ENCODE assay signal across 12 cellular contexts in the genomic region with DNA sequence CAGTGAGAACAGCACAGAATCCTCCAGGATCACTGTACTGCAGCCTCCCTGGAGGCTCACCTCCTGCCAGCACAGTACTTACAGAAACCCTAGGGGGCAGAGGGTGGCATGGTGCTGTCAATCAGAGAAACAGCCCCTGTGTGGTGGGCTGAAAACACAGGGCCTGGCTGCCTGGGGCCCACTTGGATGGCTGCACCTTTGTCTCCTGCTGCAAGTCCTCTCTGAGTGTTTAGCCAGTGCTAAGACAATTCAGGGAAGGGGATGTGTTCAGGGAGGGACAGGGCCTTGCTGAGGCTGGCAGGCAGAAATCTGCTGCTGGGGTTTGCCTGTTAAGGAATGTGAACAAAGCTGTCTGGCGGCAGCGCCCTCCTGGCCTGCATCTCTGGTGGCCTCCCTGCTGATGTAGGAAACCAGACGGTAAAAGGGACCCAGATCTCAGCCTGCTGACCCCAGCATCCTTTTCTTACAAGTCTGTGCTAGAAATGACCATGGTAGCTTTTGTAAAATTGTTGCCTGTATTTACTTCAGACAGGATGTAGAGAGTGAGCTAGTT. TPM values are rescaled to one million over a fixed set of nuclear protein-coding genes. Genes with fewer than 3 reads are reported as not detected.
DNase-seq lines count a peak whose midpoint lies in the region; ATAC-seq and TF ChIP-seq lines count a peak whose summit lies in the region.
"Had no signal": no experiment of that assay in that cellular context is flagged by ENCODE, and none has a peak within 500 bp of the region (broad histone marks: within the 10 kb centered on the region; RNA-seq: fewer than 3 reads in every experiment).

No MANE protein-coding gene starts in this region.

- peak overlapping the region; percentile 3 for H3K4me2 ChIP-seq in trophoblast cell (ENCODE audit: low read length)

- H3K4ac ChIP-seq in trophoblast cell (ENCODE audit: low read depth, low read length), result peak overlapping the region; percentile 28

- ATAC-seq in lower lobe of right lung (no peak), HG02852 (IDR thresholded peaks at IDR 0.05; ENCODE audit: unreplicated experiment) (no peak)
- ATAC-seq: stimulated activated naive CD8-positive, alpha-beta T cell treated with anti-CD3 and anti-CD28 coated beads, Interleukin-15, amount 100 ng/mL, for 72 hours had no signal

- intact Hi-C loops in lower lobe of right lung (cut with DNase I), result no loop called here

- no peak overlapping the region for H2BK12ac ChIP-seq in trophoblast cell (ENCODE audit: low read length)

- H4K8ac ChIP-seq in trophoblast cell (ENCODE audit: low read depth, low read length), result no peak overlapping the region

- H3K9me3 Mint-ChIP-seq in CD8-positive, alpha-beta memory T cell, result no peaks in the 10 kb centered on the region
- H3K9me3 Mint-ChIP-seq: activated T-helper 1 cell treated with anti-CD3 and anti-CD28 coated beads, Interleukin-12 subunit alpha, Interleukin-12 subunit beta, Interleukin-2, Interleukin-4 antibody, amounts not matched to agents 30 ng/mL and 10 ng/mL and 1 ng/mL, durations not matched to agents 14 hours and 24 hours and 36 hours; stimulated activated naive CD8-positive, alpha-beta T cell treated with anti-CD3 and anti-CD28 coated beads, Interleukin-15, amount 100 ng/mL, for 72 hours had no signal

- peaks cover 17 to 42% (median 31%) of the 10 kb centered on the region in 3 donors for H3K4me1 Mint-ChIP-seq in CD8-positive, alpha-beta memory T cell

- TF ChIP-seq CTCF in RWPE1 (conservative IDR thresholded peaks at IDR 0.05; ENCODE audit: low read depth) (no peak), WERI-Rb-1 (IDR thresholded peaks at IDR 0.05; ENCODE audit: low read depth, low read length) (no peak), lower lobe of right lung (IDR thresholded peaks at IDR 0.05) (no peak)

- no peak overlapping the region for H2AK5ac ChIP-seq in trophoblast cell (ENCODE audit: low read length)

- DNase-seq in CD8-positive, alpha-beta memory T cell, result no peak
- DNase-seq in RWPE1 (ENCODE audit: low spot score) (no peak), epithelial cell of prostate (ENCODE audit: low read depth, low spot score) (no peak), trophoblast cell (no peak), NCI-H1930 (lab: John Stamatoyannopoulos, UW) (no peak), WERI-Rb-1 (no peak), lower lobe of right lung (no peak)
- DNase-seq: activated CD4-positive, CD25-positive, alpha-beta regulatory T cell treated with anti-CD3 and anti-CD28 coated beads, Interleukin-2, amount 50 U/mL, for 72 hours; stimulated activated naive CD8-positive, alpha-beta T cell treated with anti-CD3 and anti-CD28 coated beads, Interleukin-15, amount 100 ng/mL, for 72 hours had no signal

- POLR2A ChIA-PET in CD8-positive, alpha-beta memory T cell (lab: Charles Lee), result interaction anchor here (1.1 kb wide), 1 partner anchor 26 kb away, joined by 4 read pairs; no protein-coding TSS in a partner anchor
- POLR2A ChIA-PET in RWPE1 (lab: Yijun Ruan, JAX; ENCODE audit: low non-redundant PET), result no interaction called here

- no peak overlapping the region for H2AFZ ChIP-seq in trophoblast cell (ENCODE audit: insufficient read depth, low read length, poor library complexity)

- H2BK5ac ChIP-seq in trophoblast cell (ENCODE audit: low read depth, low read length, poor library complexity), result no peak overlapping the region

- H3K4me1 ChIP-seq in CD8-positive, alpha-beta memory T cell (ENCODE audit: insufficient read depth, low read length), result peaks cover 19% of the 10 kb centered on the region
- H3K4me1 ChIP-seq in trophoblast cell (ENCODE audit: control insufficient read depth in 1 of 2, insufficient read depth in 2 of 2, low read length in 2 of 2), result peaks cover 9 to 12% of the 10 kb centered on the region in 2 experiments
- H3K4me1 ChIP-seq in lower lobe of right lung, result peaks cover 12% of the 10 kb centered on the region

- H3K4me3 Mint-ChIP-seq in CD8-positive, alpha-beta memory T cell, result no peak overlapping the region
- H3K4me3 Mint-ChIP-seq: activated T-helper 1 cell treated with anti-CD3 and anti-CD28 coated beads, Interleukin-12 subunit alpha, Interleukin-12 subunit beta, Interleukin-2, Interleukin-4 antibody, amounts not matched to agents 30 ng/mL and 10 ng/mL and 1 ng/mL, durations not matched to agents 14 hours and 24 hours and 36 hours; stimulated activated naive CD8-positive, alpha-beta T cell treated with anti-CD3 and anti-CD28 coated beads, Interleukin-15, amount 100 ng/mL, for 72 hours had no signal

- no peak overlapping the region for H3K23ac ChIP-seq in trophoblast cell (ENCODE audit: low read length)

- H4K12ac ChIP-seq in trophoblast cell (ENCODE audit: low read depth, low read length), result no peak overlapping the region

- WGBS in trophoblast cell (ENCODE audit: extremely low coverage, insufficient coverage, insufficient read length), result no CpG with 5 or more reads among the region's 3 CpGs

- no peaks in the 10 kb centered on the region for H3K27me3 ChIP-seq in CD8-positive, alpha-beta memory T cell (ENCODE audit: insufficient read depth, low read length, poor library complexity, severe bottlenecking)
- H3K27me3 ChIP-seq in trophoblast cell (ENCODE audit: insufficient read depth, low read length), result no peaks in the 10 kb centered on the region
- H3K27me3 ChIP-seq in WERI-Rb-1 (ENCODE audit: insufficient read depth, low read depth, severe bottlenecking), result no peaks in the 10 kb centered on the region
- H3K27me3 ChIP-seq in lower lobe of right lung (ENCODE audit: low read depth), result no peaks in the 10 kb centered on the region

- no peak overlapping the region for H2BK120ac ChIP-seq in trophoblast cell (ENCODE audit: insufficient read depth, low read length, poor library complexity)

- peaks cover 12% of the 10 kb centered on the region for H3K79me2 ChIP-seq in trophoblast cell (ENCODE audit: control insufficient read depth, insufficient read depth, low read length, poor library complexity)

- no peaks in the 10 kb centered on the region for H3K27me3 Mint-ChIP-seq in CD8-positive, alpha-beta memory T cell
- H3K27me3 Mint-ChIP-seq: stimulated activated naive CD8-positive, alpha-beta T cell treated with anti-CD3 and anti-CD28 coated beads, Interleukin-15, amount 100 ng/mL, for 72 hours had no signal

- H3K27ac Mint-ChIP-seq in CD8-positive, alpha-beta memory T cell, result peak overlapping the region in 5 of 8 donors; percentile 22 to 52 (median 43)

- CTCF ChIA-PET in CD8-positive, alpha-beta memory T cell (lab: Charles Lee), result interaction anchor here (0.8 to 1.8 kb wide), 2 partner anchors 26 to 36 kb away, joined by 3 to 5 read pairs; no protein-coding TSS in a partner anchor
- CTCF ChIA-PET in RWPE1 (lab: Yijun Ruan, JAX), result interaction anchor here (0.6 to 1.0 kb wide), 2 partner anchors 15 to 841 kb away, joined by 4 to 5 read pairs; no protein-coding TSS in a partner anchor

- H3K36me3 ChIP-seq in CD8-positive, alpha-beta memory T cell (ENCODE audit: insufficient read depth, low read length), result peaks cover 57% of the 10 kb centered on the region
- H3K36me3 ChIP-seq in trophoblast cell (ENCODE audit: control insufficient read depth in 1 of 2, insufficient read depth in 2 of 2, low read length in 2 of 2) (peaks cover 42 to 60% of the 10 kb centered on the region in 2 experiments), WERI-Rb-1 (peaks cover 97% of the 10 kb centered on the region), lower lobe of right lung (peaks cover 72% of the 10 kb centered on the region)

- no peak overlapping the region for H3K9ac ChIP-seq in trophoblast cell (ENCODE audit: low read length)

- H3K9me3 ChIP-seq in CD8-positive, alpha-beta memory T cell (ENCODE audit: low read length), result no peaks in the 10 kb centered on the region
- H3K9me3 ChIP-seq in trophoblast cell (ENCODE audit: insufficient read depth, low read depth, low read length), result no peaks in the 10 kb centered on the region
- no peaks in the 10 kb centered on the region for H3K9me3 ChIP-seq in WERI-Rb-1 (ENCODE audit: severe bottlenecking)
- no peaks in the 10 kb centered on the region for H3K9me3 ChIP-seq in lower lobe of right lung

- no peak overlapping the region for H3K18ac ChIP-seq in trophoblast cell (ENCODE audit: low read length)

- peaks cover 4 to 76% (median 8%) of the 10 kb centered on the region in 3 donors for H3K36me3 Mint-ChIP-seq in CD8-positive, alpha-beta memory T cell

- no peak overlapping the region for H3K14ac ChIP-seq in trophoblast cell (ENCODE audit: low read length)

- no peak overlapping the region for H3K27ac ChIP-seq in CD8-positive, alpha-beta memory T cell (ENCODE audit: low read depth, low read length)
- H3K27ac ChIP-seq in RWPE1 (peak overlapping the region; percentile 79), epithelial cell of prostate (peak overlapping the region; percentile 41), trophoblast cell (ENCODE audit: low read depth, low read length) (peak overlapping the region; percentile 1), WERI-Rb-1 (no peak overlapping the region), lower lobe of right lung (no peak overlapping the region)
- H3K27ac ChIP-seq: C4-2B had no signal

- no peaks in the 10 kb centered on the region for H3K79me1 ChIP-seq in trophoblast cell (ENCODE audit: low read length)

- no peak overlapping the region for H4K91ac ChIP-seq in trophoblast cell (ENCODE audit: low read depth, low read length)

- no peak overlapping the region for H3K4me3 ChIP-seq in CD8-positive, alpha-beta memory T cell (ENCODE audit: low read length)
- H3K4me3 ChIP-seq in trophoblast cell (ENCODE audit: low read depth, low read length), result no peak overlapping the region
- no peak overlapping the region for H3K4me3 ChIP-seq in WERI-Rb-1 (ENCODE audit: low read depth, low read length)
- H3K4me3 ChIP-seq in lower lobe of right lung, result no peak overlapping the region

RNA-seq across cellular contexts. Expression of gene PRRC2B, which starts 39.5 kb away (rescaled TPM):
- total RNA-seq in CD8-positive, alpha-beta memory T cell, result 100 to 1,000 TPM; 146 TPM
- polyA plus RNA-seq in CD8-positive, alpha-beta memory T cell, result 42.1 TPM
- 115 and 121 TPM in 2 replicates for polyA plus RNA-seq in trophoblast cell (2013)
- 170 TPM for total RNA-seq in lower lobe of right lung

Comparison
In these comparisons a context has a peak if more than half of its experiments do, and no peak if none do; other contexts are left out.
1. H3K27ac ChIP-seq: peak in RWPE1 (single experiment), epithelial cell of prostate (single experiment) and trophoblast cell (single experiment); none in CD8-positive, alpha-beta memory T cell (single experiment), WERI-Rb-1 (single experiment) and lower lobe of right lung (single experiment).